9 cellular contexts compared by ENCODE assay signal in genomic region chr6:51959744-51960383, GRCh38.
A peak's percentile ranks its signal among the peaks of the same experiment; 100 is the strongest.
DNase-seq lines count a peak whose midpoint lies in the region; ATAC-seq, FAIRE-seq and TF ChIP-seq lines count a peak whose summit lies in the region.
"Had no signal": no experiment of that assay in that cellular context is flagged by ENCODE, and none has a peak within 500 bp of the region (broad histone marks: within the 10 kb centered on the region; RNA-seq: fewer than 3 reads in every experiment).

No MANE protein-coding gene starts in this region.

- H3K4me3 ChIP-seq in esophagus muscularis mucosa (no peak overlapping the region), uterus (no peak overlapping the region)

- H3K9me3 ChIP-seq in esophagus muscularis mucosa (no peaks in the 10 kb centered on the region), uterus (no peaks in the 10 kb centered on the region)

- FAIRE-seq in GM12892 (lab: Jason Lieb, UNC): peak; percentile 98

- H3K27me3 ChIP-seq in esophagus muscularis mucosa: no peaks in the 10 kb centered on the region
- H3K27me3 ChIP-seq in uterus: no peaks in the 10 kb centered on the region

- peak; percentile 88 for ATAC-seq in HG02759 (IDR thresholded peaks at IDR 0.05; ENCODE audit: unreplicated experiment)
- ATAC-seq: T-cell had no signal

- no peaks in the 10 kb centered on the region for H3K9me3 Mint-ChIP-seq in nephron
- H3K9me3 Mint-ChIP-seq: T-cell had no signal

- peaks cover 9% of the 10 kb centered on the region for H3K27me3 Mint-ChIP-seq in nephron (ENCODE audit: low read depth)

- no peaks in the 10 kb centered on the region for H3K36me3 Mint-ChIP-seq in nephron (ENCODE audit: low read depth)
- H3K36me3 Mint-ChIP-seq: T-cell had no signal

- no peak overlapping the region for H3K4me3 Mint-ChIP-seq in nephron
- H3K4me3 Mint-ChIP-seq: T-cell had no signal

- TF ChIP-seq POLR2A in GM12892 (IDR thresholded peaks at IDR 0.05; ENCODE audit: low read depth, low read length): no peak
- no peak for TF ChIP-seq POLR2A in esophagus muscularis mucosa (IDR thresholded peaks at IDR 0.05; ENCODE audit: low read depth)
- TF ChIP-seq POLR2A in uterus (IDR thresholded peaks at IDR 0.05): no peak

- DNase-seq in AG09319 (ENCODE audit: extremely low read depth, low read depth) (peak; percentile 11), GM12892 (ENCODE audit: insufficient read length) (peak; percentile 7), NCI-H1417 (lab: John Stamatoyannopoulos, UW) (peak; percentile 63 to 93 (median 73)), T1000 (lab: John Stamatoyannopoulos, UW) (peak; percentile 41), esophagus muscularis mucosa (ENCODE audit: extremely low spot score) (peak; percentile 70), uterus (peak in 1 of 2 donors; percentile 18)

- no peak for TF ChIP-seq EP300 in esophagus muscularis mucosa (IDR thresholded peaks at IDR 0.05)

- 28% methylated on average over 6 of the region's 6 CpGs for WGBS in esophagus muscularis mucosa

- intact Hi-C loops in esophagus muscularis mucosa (cut with DNase I) (loop anchor here (5.0 kb wide), 1 partner anchor 1143 kb away; the partner anchor contains the start of gene TFAP2B), uterus (cut with DNase I; ENCODE audit: low total_unique reads) (no loop called here)

- H3K4me1 ChIP-seq in esophagus muscularis mucosa (no peaks in the 10 kb centered on the region), uterus (no peaks in the 10 kb centered on the region)

- H3K27ac Mint-ChIP-seq in nephron: no peak overlapping the region
- H3K27ac Mint-ChIP-seq: T-cell had no signal

- H3K4me1 Mint-ChIP-seq in nephron: no peaks in the 10 kb centered on the region
- H3K4me1 Mint-ChIP-seq: T-cell had no signal

- TF ChIP-seq CTCF in AG09319 (IDR thresholded peaks at IDR 0.05; ENCODE audit: low read depth, low read length) (peak; percentile 83), esophagus muscularis mucosa (IDR thresholded peaks at IDR 0.05) (peak; percentile 46 to 60 (median 55)), nephron (IDR thresholded peaks at IDR 0.05; ENCODE audit: unreplicated experiment in 3 of 3) (peak; percentile 72 to 77 (median 73)), uterus (IDR thresholded peaks at IDR 0.05) (peak; percentile 15 to 47 (median 26))

- H3K36me3 ChIP-seq in esophagus muscularis mucosa: no peaks in the 10 kb centered on the region
- H3K36me3 ChIP-seq in uterus: no peaks in the 10 kb centered on the region

- H3K27ac ChIP-seq in esophagus muscularis mucosa (replicated peaks in 1 of 4) (no peak overlapping the region), uterus (no peak overlapping the region)

Comparison
In these comparisons a context has a peak if more than half of its experiments do, and no peak if none do; other contexts are left out.
1. CTCF ChIP-seq: peak in every context shown above with its lines; median percentile 83 in AG09319; 73 in nephron; 55 in esophagus muscularis mucosa; 26 in uterus.